Comparison of ENCODE assay signal across 8 cellular contexts in the genomic region with DNA sequence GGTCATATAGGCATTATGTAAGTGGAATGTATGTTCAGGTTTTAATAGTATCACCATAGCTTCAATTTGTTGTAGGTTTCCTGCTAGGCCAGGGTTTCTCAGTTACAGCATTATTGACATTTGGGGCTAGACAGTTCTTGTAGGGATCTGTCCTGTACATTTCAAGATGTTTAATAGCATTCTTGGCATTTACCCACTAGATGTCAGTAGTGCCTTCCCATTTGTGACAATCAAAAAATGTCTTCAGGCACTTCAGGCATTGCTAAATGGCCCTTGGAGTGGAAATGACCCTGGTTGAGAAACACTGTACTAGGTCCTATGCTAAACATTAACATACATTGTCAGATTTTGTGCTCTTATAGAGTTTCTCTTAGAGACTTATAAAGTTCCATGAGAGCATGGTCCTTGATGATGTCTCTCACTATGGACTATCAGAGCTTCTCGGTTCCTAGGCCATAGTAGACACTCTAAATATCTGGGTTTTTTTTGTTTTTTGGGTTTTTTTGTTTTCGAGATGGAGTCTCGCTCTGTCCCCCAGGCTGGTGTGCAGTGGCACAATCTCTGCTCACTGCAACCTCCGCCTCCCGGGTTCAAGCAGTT. TPM values are rescaled to one million over a fixed set of nuclear protein-coding genes. Genes with fewer than 3 reads are reported as not detected.
DNase-seq lines count a peak whose midpoint lies in the region; ATAC-seq and TF ChIP-seq lines count a peak whose summit lies in the region.

No MANE protein-coding gene starts in this region.

- H3F3A ChIP-seq in DOHH2 (ENCODE audit: control insufficient read depth, insufficient read depth), result 0 out of 2 replicates have a peak, but pooled peaks cover under 1% of the 10 kb centered on the region

- H3K4me2 ChIP-seq in DOHH2 (ENCODE audit: low read length), result peak overlapping the region; percentile 72

- DNase-seq in NOMO-1 treated with dmso at 0.1 percent for 144 hours (lab: John Stamatoyannopoulos, UW; ENCODE audit: unreplicated experiment) (peak; percentile 64), cardiac fibroblast (ENCODE audit: low read depth in 2 of 2) (peak; percentile 73 to 78), myocyte (ENCODE audit: low read depth) (peak; percentile 55)
- no peak for DNase-seq in activated CD4-positive, CD25-positive, alpha-beta regulatory T cell (lab: John Stamatoyannopoulos, UW)

- no peak for ATAC-seq in GM18519 (IDR thresholded peaks at IDR 0.05; ENCODE audit: low FRiP score, unreplicated experiment)
- no peak for ATAC-seq in HG03378 (IDR thresholded peaks at IDR 0.05; ENCODE audit: unreplicated experiment)

- H3K27me3 ChIP-seq in DOHH2 (ENCODE audit: control insufficient read depth, low read length) (no peaks in the 10 kb centered on the region), HUES64 (ENCODE audit: insufficient read depth, low read length) (no peaks in the 10 kb centered on the region)

- H3K9ac ChIP-seq in HUES64 (ENCODE audit: low read depth, low read length), result peak overlapping the region; percentile 87

- TF ChIP-seq CTCF in DOHH2 (IDR thresholded peaks at IDR 0.05; ENCODE audit: low read depth, low read length, poor library complexity, severe bottlenecking) (peak; percentile 59), cardiac fibroblast (IDR thresholded peaks at IDR 0.05; ENCODE audit: low read depth, low read length) (peak; percentile 47)

- H4K20me1 ChIP-seq in DOHH2 (ENCODE audit: control insufficient read depth, insufficient read depth, low read depth, low read length), result 0 out of 2 replicates have a peak, but pooled peaks cover 4% of the 10 kb centered on the region

- H3K79me2 ChIP-seq in DOHH2 (ENCODE audit: control insufficient read depth, low read length), result peaks cover 58% of the 10 kb centered on the region

- H3K27ac ChIP-seq in DOHH2 (ENCODE audit: low read depth, low read length), result no peak overlapping the region
- no peak overlapping the region for H3K27ac ChIP-seq in HUES64 (ENCODE audit: low read depth, low read length)

- H3K9me2 ChIP-seq in DOHH2 (replicated peaks; ENCODE audit: control insufficient read depth, low read length), result no peaks in the 10 kb centered on the region

- H3K9me3 ChIP-seq in DOHH2 (ENCODE audit: control insufficient read depth, insufficient read depth, low read length) (no peaks in the 10 kb centered on the region), HUES64 (ENCODE audit: insufficient read depth, low read depth, low read length) (no peaks in the 10 kb centered on the region)

- WGBS in HUES64, result 73% methylated on average over 5 of the region's 5 CpGs

- H3K36me3 ChIP-seq in DOHH2 (ENCODE audit: control insufficient read depth, low read length), result peaks cover 82% of the 10 kb centered on the region
- peaks cover 58% of the 10 kb centered on the region for H3K36me3 ChIP-seq in HUES64 (ENCODE audit: insufficient read depth, low read length)

- peaks cover 24% of the 10 kb centered on the region for H3K4me1 ChIP-seq in DOHH2 (ENCODE audit: control insufficient read depth, low read length)
- peaks cover 10% of the 10 kb centered on the region for H3K4me1 ChIP-seq in HUES64 (ENCODE audit: insufficient read depth, low read length)

- peak overlapping the region; percentile 88 for H3K4me3 ChIP-seq in DOHH2 (ENCODE audit: low read length)
- H3K4me3 ChIP-seq in HUES64 (ENCODE audit: low read length), result peak overlapping the region; percentile 84
- H3K4me3 ChIP-seq in cardiac fibroblast (replicated peaks in 1 of 2; ENCODE audit: low read depth in 2 of 2, low read length in 2 of 2), result peak overlapping the region in 1 of 2 donors; percentile 75

RNA-seq across cellular contexts. Expression of gene KIF20A, which starts 1.4 kb away (rescaled TPM):
- 48.2 TPM for polyA plus RNA-seq in HUES64 (2013, experiment 1 of 2)
- 59.8 TPM for polyA plus RNA-seq in HUES64 (2013, experiment 2 of 2)
- 1.6 and 2.8 TPM in 2 replicates for total RNA-seq in myocyte
- polyA plus RNA-seq in myocyte (2012), result 0.42 TPM

RNA-seq across cellular contexts. Expression of gene BRD8, which starts 1.9 kb away (rescaled TPM):
- 49.8 TPM for polyA plus RNA-seq in HUES64 (2013, experiment 1 of 2)
- 50.1 TPM for polyA plus RNA-seq in HUES64 (2013, experiment 2 of 2)
- total RNA-seq in myocyte, result 37.8 and 38.1 TPM in 2 replicates
- 36.9 TPM for polyA plus RNA-seq in myocyte (2012)

RNA-seq across cellular contexts. Expression of gene CDC23, which starts 32.8 kb away (rescaled TPM):
- 28.6 TPM for polyA plus RNA-seq in HUES64 (2013, experiment 1 of 2)
- 32.5 TPM for polyA plus RNA-seq in HUES64 (2013, experiment 2 of 2)
- total RNA-seq in myocyte, result 31.6 and 33.2 TPM in 2 replicates
- 22.2 TPM for polyA plus RNA-seq in myocyte (2012)

RNA-seq across cellular contexts. Expression of gene NME5, which starts 41.1 kb away (rescaled TPM):
- polyA plus RNA-seq in HUES64 (2013, experiment 1 of 2), result 2.2 TPM
- polyA plus RNA-seq in HUES64 (2013, experiment 2 of 2), result 3.6 TPM
- total RNA-seq in myocyte, result 0.16 and 0.62 TPM in 2 replicates
- 0.64 TPM for polyA plus RNA-seq in myocyte (2012)

Comparison
In these comparisons a context has a peak if more than half of its experiments do, and no peak if none do; other contexts are left out.
1. DNase-seq: peak in NOMO-1 treated with dmso at 0.1 percent for 144 hours (single experiment), cardiac fibroblast (2 of 2) and myocyte (single experiment); none in activated CD4-positive, CD25-positive, alpha-beta regulatory T cell (0 of 4).